2 cellular contexts compared by ENCODE assay signal in the genomic region with DNA sequence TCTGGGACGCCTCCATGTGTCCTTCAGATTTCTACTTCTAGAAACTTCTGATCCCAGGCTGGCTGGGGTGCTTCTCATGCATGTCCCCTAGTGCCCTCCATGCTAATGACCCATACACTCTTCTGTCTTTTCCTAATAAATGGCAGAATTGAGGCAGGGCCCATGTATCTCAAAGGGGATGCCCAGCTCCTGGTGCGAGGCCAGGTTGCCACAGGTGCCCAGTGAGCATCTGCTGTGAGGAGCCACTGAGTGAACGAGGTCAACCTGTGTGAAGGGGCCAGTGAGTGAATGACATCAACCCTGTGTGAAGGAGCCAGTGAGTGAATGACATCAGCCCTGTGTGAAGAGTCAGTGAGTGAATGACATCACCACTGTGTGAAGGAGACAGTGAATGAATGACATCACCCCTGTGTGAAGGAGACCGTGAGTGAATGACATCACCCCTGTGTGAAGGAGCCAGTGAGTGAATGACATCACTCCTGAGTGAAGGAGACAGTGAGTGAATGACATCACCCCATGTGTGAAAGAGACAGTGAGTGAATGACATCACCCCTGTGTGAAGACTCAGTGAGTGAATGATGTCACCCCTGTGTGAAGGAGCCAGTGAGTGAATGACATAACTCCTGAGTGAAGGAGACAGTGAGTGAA.
TF ChIP-seq lines count a peak whose summit lies in the region.

No MANE protein-coding gene starts in this region.

TF ChIP-seq in HEK293, 187 proteins besides CTCF, POLR2A, EP300 and RAD21 (continued from another document and continues in another):
- TF ChIP-seq SCRT2 (tag by site-specific recombination; IDR thresholded peaks at IDR 0.05) = peak; percentile 36; the same call in 1 of the 2 replicates
- TF ChIP-seq, protein P1, sequence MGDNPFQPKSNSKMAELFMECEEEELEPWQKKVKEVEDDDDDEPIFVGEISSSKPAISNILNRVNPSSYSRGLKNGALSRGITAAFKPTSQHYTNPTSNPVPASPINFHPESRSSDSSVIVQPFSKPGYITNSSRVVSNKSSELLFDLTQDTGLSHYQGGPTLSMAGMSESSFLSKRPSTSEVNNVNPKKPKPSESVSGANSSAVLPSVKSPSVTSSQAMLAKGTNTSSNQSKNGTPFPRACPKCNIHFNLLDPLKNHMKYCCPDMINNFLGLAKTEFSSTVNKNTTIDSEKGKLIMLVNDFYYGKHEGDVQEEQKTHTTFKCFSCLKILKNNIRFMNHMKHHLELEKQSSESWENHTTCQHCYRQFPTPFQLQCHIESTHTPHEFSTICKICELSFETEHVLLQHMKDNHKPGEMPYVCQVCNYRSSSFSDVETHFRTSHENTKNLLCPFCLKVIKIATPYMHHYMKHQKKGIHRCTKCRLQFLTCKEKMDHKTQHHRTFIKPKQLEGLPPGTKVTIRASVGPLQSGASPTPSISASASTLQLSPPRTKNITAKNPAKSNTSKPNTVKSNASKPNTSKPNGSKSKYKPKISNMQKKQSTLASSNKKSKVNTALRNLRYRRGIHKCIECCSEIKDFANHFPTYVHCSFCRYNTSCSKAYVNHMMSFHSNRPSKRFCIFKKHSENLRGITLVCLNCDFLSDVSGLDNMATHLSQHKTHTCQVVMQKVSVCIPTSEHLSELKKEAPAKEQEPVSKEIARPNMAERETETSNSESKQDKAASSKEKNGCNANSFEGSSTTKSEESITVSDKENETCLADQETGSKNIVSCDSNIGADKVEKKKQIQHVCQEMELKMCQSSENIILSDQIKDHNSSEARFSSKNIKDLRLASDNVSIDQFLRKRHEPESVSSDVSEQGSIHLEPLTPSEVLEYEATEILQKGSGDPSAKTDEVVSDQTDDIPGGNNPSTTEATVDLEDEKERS (tag by site-specific recombination; IDR thresholded peaks at IDR 0.05) = 0 out of 2 replicates have a peak, but pooled peaks have one; percentile 40
- no peak for TF ChIP-seq ZFHX2 (tag by site-specific recombination; conservative IDR thresholded peaks at IDR 0.05)
- TF ChIP-seq ZNF350 (tag by site-specific recombination; IDR thresholded peaks at IDR 0.05) = no peak
- TF ChIP-seq TRIM28 (IDR thresholded peaks at IDR 0.05; ENCODE audit: borderline replicate concordance, low read length) = peak; percentile 53; the same call in 1 of the 2 replicates
- no peak for TF ChIP-seq ZNF544 (tag by site-specific recombination; IDR thresholded peaks at IDR 0.05)
- TF ChIP-seq, protein P2, sequence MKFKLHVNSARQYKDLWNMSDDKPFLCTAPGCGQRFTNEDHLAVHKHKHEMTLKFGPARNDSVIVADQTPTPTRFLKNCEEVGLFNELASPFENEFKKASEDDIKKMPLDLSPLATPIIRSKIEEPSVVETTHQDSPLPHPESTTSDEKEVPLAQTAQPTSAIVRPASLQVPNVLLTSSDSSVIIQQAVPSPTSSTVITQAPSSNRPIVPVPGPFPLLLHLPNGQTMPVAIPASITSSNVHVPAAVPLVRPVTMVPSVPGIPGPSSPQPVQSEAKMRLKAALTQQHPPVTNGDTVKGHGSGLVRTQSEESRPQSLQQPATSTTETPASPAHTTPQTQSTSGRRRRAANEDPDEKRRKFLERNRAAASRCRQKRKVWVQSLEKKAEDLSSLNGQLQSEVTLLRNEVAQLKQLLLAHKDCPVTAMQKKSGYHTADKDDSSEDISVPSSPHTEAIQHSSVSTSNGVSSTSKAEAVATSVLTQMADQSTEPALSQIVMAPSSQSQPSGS (tag by site-specific recombination; IDR thresholded peaks at IDR 0.05; ENCODE audit: low read depth) = peak; percentile 98
- no peak for TF ChIP-seq ZNF707 (tag by site-specific recombination; IDR thresholded peaks at IDR 0.05)
- TF ChIP-seq ZNF558 (tag by site-specific recombination; IDR thresholded peaks at IDR 0.05) = no peak
- TF ChIP-seq, protein P3, sequence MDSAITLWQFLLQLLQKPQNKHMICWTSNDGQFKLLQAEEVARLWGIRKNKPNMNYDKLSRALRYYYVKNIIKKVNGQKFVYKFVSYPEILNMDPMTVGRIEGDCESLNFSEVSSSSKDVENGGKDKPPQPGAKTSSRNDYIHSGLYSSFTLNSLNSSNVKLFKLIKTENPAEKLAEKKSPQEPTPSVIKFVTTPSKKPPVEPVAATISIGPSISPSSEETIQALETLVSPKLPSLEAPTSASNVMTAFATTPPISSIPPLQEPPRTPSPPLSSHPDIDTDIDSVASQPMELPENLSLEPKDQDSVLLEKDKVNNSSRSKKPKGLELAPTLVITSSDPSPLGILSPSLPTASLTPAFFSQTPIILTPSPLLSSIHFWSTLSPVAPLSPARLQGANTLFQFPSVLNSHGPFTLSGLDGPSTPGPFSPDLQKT (IDR thresholded peaks at IDR 0.05; ENCODE audit: borderline replicate concordance, low read depth, low read length) = no peak
- no peak for TF ChIP-seq ZNF514 (tag by site-specific recombination; IDR thresholded peaks at IDR 0.05)
- TF ChIP-seq ZNF560 (tag by site-specific recombination; IDR thresholded peaks at IDR 0.05; ENCODE audit: borderline replicate concordance) = no peak
- TF ChIP-seq, protein P4, sequence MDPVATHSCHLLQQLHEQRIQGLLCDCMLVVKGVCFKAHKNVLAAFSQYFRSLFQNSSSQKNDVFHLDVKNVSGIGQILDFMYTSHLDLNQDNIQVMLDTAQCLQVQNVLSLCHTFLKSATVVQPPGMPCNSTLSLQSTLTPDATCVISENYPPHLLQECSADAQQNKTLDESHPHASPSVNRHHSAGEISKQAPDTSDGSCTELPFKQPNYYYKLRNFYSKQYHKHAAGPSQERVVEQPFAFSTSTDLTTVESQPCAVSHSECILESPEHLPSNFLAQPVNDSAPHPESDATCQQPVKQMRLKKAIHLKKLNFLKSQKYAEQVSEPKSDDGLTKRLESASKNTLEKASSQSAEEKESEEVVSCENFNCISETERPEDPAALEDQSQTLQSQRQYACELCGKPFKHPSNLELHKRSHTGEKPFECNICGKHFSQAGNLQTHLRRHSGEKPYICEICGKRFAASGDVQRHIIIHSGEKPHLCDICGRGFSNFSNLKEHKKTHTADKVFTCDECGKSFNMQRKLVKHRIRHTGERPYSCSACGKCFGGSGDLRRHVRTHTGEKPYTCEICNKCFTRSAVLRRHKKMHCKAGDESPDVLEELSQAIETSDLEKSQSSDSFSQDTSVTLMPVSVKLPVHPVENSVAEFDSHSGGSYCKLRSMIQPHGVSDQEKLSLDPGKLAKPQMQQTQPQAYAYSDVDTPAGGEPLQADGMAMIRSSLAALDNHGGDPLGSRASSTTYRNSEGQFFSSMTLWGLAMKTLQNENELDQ (tag by site-specific recombination; IDR thresholded peaks at IDR 0.05; ENCODE audit: low read depth) = no peak
- TF ChIP-seq, protein P5, sequence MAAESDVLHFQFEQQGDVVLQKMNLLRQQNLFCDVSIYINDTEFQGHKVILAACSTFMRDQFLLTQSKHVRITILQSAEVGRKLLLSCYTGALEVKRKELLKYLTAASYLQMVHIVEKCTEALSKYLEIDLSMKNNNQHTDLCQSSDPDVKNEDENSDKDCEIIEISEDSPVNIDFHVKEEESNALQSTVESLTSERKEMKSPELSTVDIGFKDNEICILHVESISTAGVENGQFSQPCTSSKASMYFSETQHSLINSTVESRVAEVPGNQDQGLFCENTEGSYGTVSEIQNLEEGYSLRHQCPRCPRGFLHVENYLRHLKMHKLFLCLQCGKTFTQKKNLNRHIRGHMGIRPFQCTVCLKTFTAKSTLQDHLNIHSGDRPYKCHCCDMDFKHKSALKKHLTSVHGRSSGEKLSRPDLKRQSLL (tag by site-specific recombination; IDR thresholded peaks at IDR 0.05) = no peak; the same call in 1 of the 2 replicates
- no peak for TF ChIP-seq ZSCAN30 (tag by site-specific recombination; IDR thresholded peaks at IDR 0.05)
- TF ChIP-seq SP2 (tag by site-specific recombination; IDR thresholded peaks at IDR 0.05) = peak; percentile 22; the same call in 1 of the 2 replicates
- TF ChIP-seq ZNF24 (tag by site-specific recombination; IDR thresholded peaks at IDR 0.05) = peak; percentile 54; the same call in 1 of the 2 replicates
- TF ChIP-seq ZNF785 (tag by site-specific recombination; IDR thresholded peaks at IDR 0.05) = no peak
- TF ChIP-seq ZBTB8A (tag by site-specific recombination; IDR thresholded peaks at IDR 0.05) = no peak

TF ChIP-seq in K562, 482 proteins besides CTCF, POLR2A, EP300 and RAD21 (continued from another document):
- TF ChIP-seq, protein P6, sequence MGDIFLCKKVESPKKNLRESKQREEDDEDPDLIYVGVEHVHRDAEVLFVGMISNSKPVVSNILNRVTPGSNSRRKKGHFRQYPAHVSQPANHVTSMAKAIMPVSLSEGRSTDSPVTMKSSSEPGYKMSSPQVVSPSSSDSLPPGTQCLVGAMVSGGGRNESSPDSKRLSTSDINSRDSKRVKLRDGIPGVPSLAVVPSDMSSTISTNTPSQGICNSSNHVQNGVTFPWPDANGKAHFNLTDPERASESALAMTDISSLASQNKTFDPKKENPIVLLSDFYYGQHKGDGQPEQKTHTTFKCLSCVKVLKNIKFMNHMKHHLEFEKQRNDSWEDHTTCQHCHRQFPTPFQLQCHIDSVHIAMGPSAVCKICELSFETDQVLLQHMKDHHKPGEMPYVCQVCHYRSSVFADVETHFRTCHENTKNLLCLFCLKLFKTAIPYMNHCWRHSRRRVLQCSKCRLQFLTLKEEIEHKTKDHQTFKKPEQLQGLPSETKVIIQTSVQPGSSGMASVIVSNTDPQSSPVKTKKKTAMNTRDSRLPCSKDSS (IDR thresholded peaks at IDR 0.05; ENCODE audit: low read depth, partially characterized antibody) = no peak
